Comparison of ENCODE assay signal across 18 cellular contexts in the genomic region with DNA sequence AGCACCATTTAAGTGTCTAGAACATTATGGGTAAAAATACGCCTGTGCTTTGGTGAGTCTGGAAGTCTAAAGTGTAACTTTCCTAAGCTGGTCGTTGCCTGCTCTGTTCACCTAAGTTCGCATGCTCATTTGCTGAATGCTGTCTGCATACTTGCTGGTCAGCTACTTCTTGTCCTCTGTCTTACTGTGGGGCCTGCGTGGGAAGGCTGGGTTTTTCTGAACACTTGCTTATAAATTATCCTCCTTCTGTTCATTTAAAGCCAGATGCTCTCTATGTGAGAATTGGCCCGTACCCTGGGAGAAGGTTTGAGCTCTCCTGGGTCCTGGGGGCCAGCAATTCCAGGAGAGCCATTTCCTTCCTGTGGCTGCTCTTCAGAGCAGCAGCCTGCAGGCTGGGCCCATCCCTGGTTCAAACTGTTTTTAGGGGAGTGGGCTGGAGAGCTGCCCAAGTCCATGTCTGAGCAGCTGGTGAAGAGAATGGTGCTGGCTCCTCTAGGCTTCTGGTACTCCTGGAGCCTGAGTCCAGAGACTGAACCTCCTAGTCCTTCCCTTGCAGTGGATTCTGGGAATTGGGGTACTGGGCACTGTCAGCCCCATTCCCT.
DNase-seq lines count a peak whose midpoint lies in the region; ATAC-seq and TF ChIP-seq lines count a peak whose summit lies in the region.
"Had no signal": no experiment of that assay in that cellular context is flagged by ENCODE, and none has a peak within 500 bp of the region (broad histone marks: within the 10 kb centered on the region; RNA-seq: fewer than 3 reads in every experiment).

No MANE protein-coding gene starts in this region.

- H3K4me3 Mint-ChIP-seq in MCF 10A (ENCODE audit: unreplicated experiment), result no peak overlapping the region
- H3K4me3 Mint-ChIP-seq in nephron progenitor cell, result no peak overlapping the region
- H3K4me3 Mint-ChIP-seq: activated T-helper 17 cell treated with anti-CD3 and anti-CD28 coated beads, Interleukin-2, amount 50 U/mL, for 72 hours; central memory CD8-positive, alpha-beta T cell had no signal

- BruUV-seq in MCF 10A (replicated peaks; lab: Mats Ljungman, UMichigan), result no TSS peak

- H3K9me3 ChIP-seq in breast epithelium (no peaks in the 10 kb centered on the region), heart right ventricle (no peaks in the 10 kb centered on the region)

- POLR2A ChIA-PET in MCF 10A (lab: Yijun Ruan, JAX) (interaction anchor here (0.5 to 0.7 kb wide), 2 partner anchors 15 to 21 kb away, joined by 3 read pairs; no protein-coding TSS in a partner anchor), RWPE1 (lab: Yijun Ruan, JAX; ENCODE audit: low non-redundant PET) (no interaction called here)

- H3K27me3 ChIP-seq in breast epithelium (no peaks in the 10 kb centered on the region), heart right ventricle (no peaks in the 10 kb centered on the region), mesendoderm (ENCODE audit: insufficient read depth, low read length, poor library complexity) (no peaks in the 10 kb centered on the region)

- H3K4ac ChIP-seq in mesendoderm (ENCODE audit: low read depth, low read length), result no peak overlapping the region

- peaks cover 25% of the 10 kb centered on the region for H3K4me1 Mint-ChIP-seq in MCF 10A (ENCODE audit: insufficient read depth, unreplicated experiment)
- H3K4me1 Mint-ChIP-seq in nephron progenitor cell, result peaks cover 71% of the 10 kb centered on the region

- H3K79me1 ChIP-seq in mesendoderm (ENCODE audit: low read length), result peaks cover 9% of the 10 kb centered on the region

- no peak overlapping the region for H2AK5ac ChIP-seq in mesendoderm (ENCODE audit: low read length)

- H3K36me3 ChIP-seq in breast epithelium, result no peaks in the 10 kb centered on the region
- no peaks in the 10 kb centered on the region for H3K36me3 ChIP-seq in heart right ventricle
- H3K36me3 ChIP-seq in mesendoderm (ENCODE audit: control insufficient read depth, insufficient read depth, low read length), result no peaks in the 10 kb centered on the region

- H3K27ac ChIP-seq in breast epithelium, result no peak overlapping the region
- peak overlapping the region; percentile 27; the same call in 1 of the 2 replicates for H3K27ac ChIP-seq in RWPE1
- H3K27ac ChIP-seq in heart right ventricle, result peak overlapping the region in 3 of 10 donors; percentile 9 to 20 (median 17)
- peak overlapping the region; percentile 21 for H3K27ac ChIP-seq in substantia nigra (ENCODE audit: low read depth, low read length, poor library complexity, severe bottlenecking)
- H3K27ac ChIP-seq in mesendoderm (ENCODE audit: low read depth, low read length), result no peak overlapping the region
- H3K27ac ChIP-seq: C4-2B, parathyroid adenoma had no signal

- H3K4me1 ChIP-seq in breast epithelium (peaks cover 0 to 21% of the 10 kb centered on the region in 2 donors), heart right ventricle (peaks cover 32 to 88% (median 71%) of the 10 kb centered on the region in 9 donors), mesendoderm (ENCODE audit: control insufficient read depth, low read depth, low read length) (peaks cover 2% of the 10 kb centered on the region)
- H3K4me1 ChIP-seq: parathyroid adenoma had no signal

- intact Hi-C loops in MCF 10A (cut with micrococcal nuclease) (no loop called here), breast epithelium (cut with DNase I; ENCODE audit: low total_unique reads) (no loop called here), heart right ventricle (cut with DNase I) (no loop called here)

- H3K79me2 ChIP-seq in mesendoderm (ENCODE audit: control insufficient read depth, insufficient read depth, low read length), result peaks cover 6% of the 10 kb centered on the region

- H3K27ac Mint-ChIP-seq in MCF 10A (ENCODE audit: low read depth, unreplicated experiment) (peak overlapping the region; percentile 8), nephron progenitor cell (no peak overlapping the region)
- H3K27ac Mint-ChIP-seq: activated T-helper 17 cell treated with anti-CD3 and anti-CD28 coated beads, Interleukin-2, amount 50 U/mL, for 72 hours had no signal

- H4K5ac ChIP-seq in mesendoderm (ENCODE audit: low read length), result no peak overlapping the region

- ATAC-seq in heart right ventricle (peak in 6 of 8 donors; percentile 4 to 36 (median 20)), GM21381 (IDR thresholded peaks at IDR 0.05; ENCODE audit: unreplicated experiment) (no peak)
- ATAC-seq: activated T-helper 17 cell treated with anti-CD3 and anti-CD28 coated beads, Interleukin-2, amount 50 U/mL, for 72 hours had no signal

- no peak overlapping the region for H2BK120ac ChIP-seq in mesendoderm (ENCODE audit: low read depth, low read length)

- no peak overlapping the region for H3K9ac ChIP-seq in mesendoderm (ENCODE audit: low read length)
- H3K9ac ChIP-seq: parathyroid adenoma had no signal

- H3K9me3 Mint-ChIP-seq in MCF 10A (ENCODE audit: unreplicated experiment) (no peaks in the 10 kb centered on the region), nephron progenitor cell (no peaks in the 10 kb centered on the region)
- H3K9me3 Mint-ChIP-seq: activated T-helper 17 cell treated with anti-CD3 and anti-CD28 coated beads, Interleukin-2, amount 50 U/mL, for 72 hours; central memory CD8-positive, alpha-beta T cell had no signal

- no peak overlapping the region for H4K8ac ChIP-seq in mesendoderm (ENCODE audit: low read depth, low read length)

- no peak for TF ChIP-seq POLR2A in breast epithelium (IDR thresholded peaks at IDR 0.05)

- H3K27me3 Mint-ChIP-seq in MCF 10A (ENCODE audit: insufficient read depth, unreplicated experiment), result no peaks in the 10 kb centered on the region
- peaks cover 6% of the 10 kb centered on the region for H3K27me3 Mint-ChIP-seq in nephron progenitor cell (ENCODE audit: low read depth, poor library complexity)
- H3K27me3 Mint-ChIP-seq: activated T-helper 17 cell treated with anti-CD3 and anti-CD28 coated beads, Interleukin-2, amount 50 U/mL, for 72 hours; central memory CD8-positive, alpha-beta T cell had no signal

- H3K4me2 ChIP-seq in mesendoderm (ENCODE audit: low read length), result no peak overlapping the region

- H2BK5ac ChIP-seq in mesendoderm (ENCODE audit: low read length), result no peak overlapping the region

- TF ChIP-seq CTCF in MCF 10A (IDR thresholded peaks at IDR 0.05; ENCODE audit: unreplicated experiment) (no peak), breast epithelium (IDR thresholded peaks at IDR 0.05) (no peak), RWPE1 (conservative IDR thresholded peaks at IDR 0.05; ENCODE audit: low read depth) (no peak), heart right ventricle (IDR thresholded peaks at IDR 0.05) (no peak), nephron progenitor cell (IDR thresholded peaks at IDR 0.05) (no peak)

- 69 to 74% methylated on average over 5 of the region's 5 CpGs for WGBS in heart right ventricle, 2 donors
- no CpG with 5 or more reads among the region's 5 CpGs for WGBS in mesendoderm (ENCODE audit: extremely low coverage, insufficient coverage, low lambda C conversion rate)

- CTCF ChIA-PET in MCF 10A (lab: Yijun Ruan, JAX) (interaction anchor here (0.6 to 0.7 kb wide), 2 partner anchors 9 to 169 kb away, joined by 3 to 6 read pairs; no protein-coding TSS in a partner anchor), RWPE1 (lab: Yijun Ruan, JAX) (no interaction called here)

- H3K4me3 ChIP-seq in breast epithelium (no peak overlapping the region), heart right ventricle (no peak overlapping the region), mesendoderm (ENCODE audit: low read length) (no peak overlapping the region)

- peaks cover 14% of the 10 kb centered on the region for H3K36me3 Mint-ChIP-seq in MCF 10A (ENCODE audit: insufficient read depth, unreplicated experiment)
- H3K36me3 Mint-ChIP-seq in nephron progenitor cell (ENCODE audit: low read depth), result peaks cover 5% of the 10 kb centered on the region

- H3K18ac ChIP-seq in mesendoderm (ENCODE audit: low read length), result no peak overlapping the region

- no peak overlapping the region for H3K23ac ChIP-seq in mesendoderm (ENCODE audit: low read length)

- H2BK15ac ChIP-seq in mesendoderm (replicated peaks; ENCODE audit: low read depth), result no peak overlapping the region

- DNase-seq in MCF 10A (ENCODE audit: unreplicated experiment) (no peak), breast epithelium (ENCODE audit: low spot score in 2 of 2) (no peak), RWPE1 (ENCODE audit: low spot score) (no peak), heart right ventricle (no peak), substantia nigra (lab: John Stamatoyannopoulos, UW) (peak in 1 of 49 donors; percentile 34), nephron progenitor cell (no peak), mesendoderm (no peak)
- DNase-seq: effector CD4-positive, alpha-beta T cell; NCI-H1436 treated with DMSO at 0.1 percent for 48 hours; NCI-H2227 treated with DMSO at 0.1 percent for 48 hours; NK-92 treated with Interleukin-12 subunit alpha and Interleukin-12 subunit beta, amount 100 ng/mL, for 24 hours; RPMI8226; stimulated activated CD4-positive, alpha-beta T cell treated with anti-CD3 and anti-CD28 coated beads, Interleukin-1b, Interleukin-23, amount 100 ng/mL, for 48 hours had no signal

- H3K56ac ChIP-seq in mesendoderm (ENCODE audit: low read length), result no peak overlapping the region

Comparison
In these comparisons a context has a peak if more than half of its experiments do, and no peak if none do; other contexts are left out.
1. H3K27ac ChIP-seq: peak in RWPE1 (single experiment) and substantia nigra (single experiment); none in breast epithelium (0 of 2) and mesendoderm (single experiment).